Comparison of ENCODE assay signal across 33 cellular contexts in genomic region chr3:88137836-88138235, GRCh38. TPM values are rescaled to one million over a fixed set of nuclear protein-coding genes. Genes with fewer than 3 reads are reported as not detected.
DNase-seq lines count a peak whose midpoint lies in the region; ATAC-seq, FAIRE-seq and TF ChIP-seq lines count a peak whose summit lies in the region.
"Had no signal": no experiment of that assay in that cellular context is flagged by ENCODE, and none has a peak within 500 bp of the region (broad histone marks: within the 10 kb centered on the region; RNA-seq: fewer than 3 reads in every experiment).

No MANE protein-coding gene starts in this region.

- FAIRE-seq in K562 (lab: Jason Lieb, UNC) (no peak), keratinocyte (lab: Jason Lieb, UNC) (no peak)
- FAIRE-seq: endothelial cell of umbilical vein, GM18507, pancreas, urothelium cell line had no signal

- dilution Hi-C loops in keratinocyte (cut with MboI; ENCODE audit: extremely low pct_ligation_motif_present, low sequenced_read_pairs): no loop called here

- BruUV-seq in K562 (replicated peaks; lab: Mats Ljungman, UMichigan): no TSS peak

- H4K20me1 ChIP-seq in K562 (replicated peaks; ENCODE audit: control insufficient read depth, insufficient read depth, low read length): no peaks in the 10 kb centered on the region
- H4K20me1 ChIP-seq in keratinocyte (ENCODE audit: control insufficient read depth, extremely low read depth, insufficient read depth, low read length): no peaks in the 10 kb centered on the region

- H2AFZ ChIP-seq in K562 (ENCODE audit: low read depth, low read length) (no peak overlapping the region), keratinocyte (ENCODE audit: control insufficient read depth, low read length) (no peak overlapping the region)

- H3K9me1 ChIP-seq in K562 (ENCODE audit: control insufficient read depth, insufficient read depth, low read length): no peaks in the 10 kb centered on the region
- no peaks in the 10 kb centered on the region for H3K9me1 ChIP-seq in keratinocyte (ENCODE audit: control insufficient read depth, extremely low read depth, insufficient read depth, low read length)

- no peak overlapping the region for H3K27ac ChIP-seq in K562 (ENCODE audit: extremely low read depth, low read depth, low read length)
- peak overlapping the region; percentile 26 for H3K27ac ChIP-seq in keratinocyte (ENCODE audit: control insufficient read depth, insufficient read depth, low read length)
- H3K27ac ChIP-seq: adrenal gland, dorsolateral prefrontal cortex, pancreas, right atrium auricular region, testis had no signal

- no peak for TF ChIP-seq POLR2A in K562 (conservative IDR thresholded peaks at IDR 0.05)

- H3K9ac ChIP-seq in K562 (ENCODE audit: insufficient read depth in 1 of 2, low read depth in 2 of 2, low read length in 2 of 2) (no peak overlapping the region), keratinocyte (ENCODE audit: control insufficient read depth, extremely low read depth, insufficient read depth, low read length) (no peak overlapping the region)

- no peak for TF ChIP-seq CTCF in K562 (IDR thresholded peaks at IDR 0.05 in 2 of 3, conservative IDR thresholded peaks at IDR 0.05 in 1 of 3; ENCODE audit: insufficient read depth in 2 of 3, low read depth in 1 of 3, low read length in 3 of 3)
- no peak for TF ChIP-seq CTCF in keratinocyte (optimal IDR thresholded peaks at IDR 0.05 in 1 of 3, IDR thresholded peaks at IDR 0.05 in 1 of 3, conservative IDR thresholded peaks at IDR 0.05 in 1 of 3; ENCODE audit: extremely low read depth in 1 of 3, insufficient read depth in 2 of 3, low read length in 3 of 3)

- H3K27me3 ChIP-seq in K562 (ENCODE audit: control insufficient read depth in 2 of 2, insufficient read depth in 2 of 2, low read length in 2 of 2) (no peaks in the 10 kb centered on the region), keratinocyte (ENCODE audit: control insufficient read depth, extremely low read depth, insufficient read depth, low read length) (no peaks in the 10 kb centered on the region)
- H3K27me3 ChIP-seq: adrenal gland, dorsolateral prefrontal cortex, pancreas, right atrium auricular region, testis had no signal

- CTCF ChIA-PET in K562 (lab: Yijun Ruan, JAX; ENCODE audit: low intra/inter-chr PET ratio): no interaction called here

- H3K4me2 ChIP-seq in K562 (ENCODE audit: insufficient read depth, low read length): no peak overlapping the region
- H3K4me2 ChIP-seq in keratinocyte (ENCODE audit: control insufficient read depth, extremely low read depth, insufficient read depth, low read depth, low read length): peak overlapping the region; percentile 22

- DNase-seq in AG20443 (ENCODE audit: low spot score) (peak; percentile 17), HPDE6-E6E7 (ENCODE audit: extremely low spot score) (peak; percentile 15), K562 (ENCODE audit: extremely low read depth in 1 of 4, low spot score in 3 of 4) (no peak), keratinocyte (ENCODE audit: low read depth, low spot score) (no peak), NCI-H1417 treated with DMSO at 0.1 percent for 48 hours (lab: John Stamatoyannopoulos, UW) (no peak), G401 (ENCODE audit: low spot score) (no peak), NCI-H2196 treated with DMSO at 0.1 percent for 48 hours (lab: John Stamatoyannopoulos, UW; ENCODE audit: unreplicated experiment) (no peak)
- DNase-seq: activated CD8-positive, alpha-beta memory T cell treated with anti-CD3 and anti-CD28 coated beads for 24 hours; activated gamma-delta T cell treated with Interleukin-2 at 50 U/mL for 16 hours; activated T-cell treated with anti-CD3 and anti-CD28 coated beads, Interleukin-2, amount 50 U/mL, for 1 hour; adrenal gland; CD4-positive, CD25-positive, alpha-beta regulatory T cell; central memory CD4-positive, alpha-beta T cell; dorsolateral prefrontal cortex; foreskin melanocyte; GDM1; hippocampal formation; immature natural killer cell; MM.1S; mucosa of descending colon; NCI-H1436 treated with DMSO at 0.1 percent for 48 hours; NCI-H510A treated with DMSO at 0.1 percent for 48 hours; NK-92 treated with Interleukin-12 subunit alpha and Interleukin-12 subunit beta, amount 100 ng/mL, for 24 hours; pancreas; stimulated activated CD4-positive, alpha-beta T cell treated with anti-CD3 and anti-CD28 coated beads, Interleukin-12 subunit alpha, Interleukin-12 subunit beta, amount 100 ng/mL, for 4 hours; stimulated activated CD4-positive, alpha-beta T cell treated with anti-CD3 and anti-CD28 coated beads, Interleukin-4, amount 100 ng/mL, for 24 hours; stimulated activated naive B cell treated with anti-CD40 and anti-IgM and Interleukin-4, amounts not matched to agents 10 μg/mL and 1 μg/mL and 100 μg/mL, for 72 hours; T-helper 1 cell; testis had no signal

- H3K4me1 ChIP-seq in K562 (replicated peaks in 1 of 2; ENCODE audit: control insufficient read depth in 2 of 2, insufficient read depth in 2 of 2, low read length in 2 of 2): no peaks in the 10 kb centered on the region; a peak in 1 of 5 replicates
- peaks cover 27% of the 10 kb centered on the region for H3K4me1 ChIP-seq in keratinocyte (ENCODE audit: control insufficient read depth, extremely low read depth, insufficient read depth, low read length)
- H3K4me1 ChIP-seq: adrenal gland, pancreas, right atrium auricular region, testis had no signal

- H3K36me3 ChIP-seq in K562 (ENCODE audit: control insufficient read depth, insufficient read depth, low read length): peaks cover 73% of the 10 kb centered on the region; the same call in 2 of the 3 replicates
- H3K36me3 ChIP-seq in keratinocyte (ENCODE audit: control insufficient read depth in 2 of 2, extremely low read depth in 1 of 2, insufficient read depth in 2 of 2, low read length in 2 of 2): peaks cover 5 to 10% of the 10 kb centered on the region in 2 experiments

- H3K9me3 ChIP-seq in K562 (replicated peaks; ENCODE audit: control insufficient read depth, insufficient read depth, low read depth, low read length) (no peaks in the 10 kb centered on the region), keratinocyte (ENCODE audit: control insufficient read depth, low read depth, low read length) (no peaks in the 10 kb centered on the region)
- H3K9me3 ChIP-seq: adrenal gland, mucosa of descending colon, pancreas, right atrium auricular region, testis had no signal

- WGBS in K562 (ENCODE audit: insufficient coverage, low coverage, missing lambda C conversion rate): 67% methylated on average over 1 of the region's 1 CpG

- no peak for TF ChIP-seq RAD21 in K562 (CRISPR knock-in tag; conservative IDR thresholded peaks at IDR 0.05 in 1 of 2, IDR thresholded peaks at IDR 0.05 in 1 of 2)

- H3K79me2 ChIP-seq in K562 (ENCODE audit: control insufficient read depth, insufficient read depth, low read length) (no peaks in the 10 kb centered on the region; the same call in 2 of the 3 replicates), keratinocyte (ENCODE audit: control insufficient read depth, insufficient read depth, low read length) (no peaks in the 10 kb centered on the region)

- H3K4me3 ChIP-seq in K562 (no peak overlapping the region), keratinocyte (ENCODE audit: control insufficient read depth in 2 of 3, extremely low read depth in 1 of 3, insufficient read depth in 2 of 3, low read depth in 1 of 3, low read length in 3 of 3) (no peak overlapping the region)
- H3K4me3 ChIP-seq: adrenal gland, dorsolateral prefrontal cortex, mucosa of descending colon, pancreas, right atrium auricular region, testis had no signal

- in situ Hi-C loops in K562 (cut with MboI): loop anchor here (10.0 kb wide), 1 partner anchor 333 kb away; no protein-coding TSS in a partner anchor
- in situ Hi-C loops in G401 (cut with HindIII; ENCODE audit: low sequenced_read_pairs): no loop called here

- no peak for TF ChIP-seq EP300 in K562 (IDR thresholded peaks at IDR 0.05; ENCODE audit: low read length)

- intact Hi-C loops in K562 (cut with micrococcal nuclease): no loop called here

- POLR2A ChIA-PET in K562 (lab: Yijun Ruan, JAX): interaction anchor here (1.0 kb wide), 1 partner anchor 24 kb away, joined by 3 read pairs; no protein-coding TSS in a partner anchor

- ATAC-seq in K562: no peak
- ATAC-seq: mucosa of descending colon; pancreas; stimulated activated naive B cell treated with anti-CD40 and anti-IgM and Interleukin-4, amounts not matched to agents 10 μg/mL and 1 μg/mL and 100 μg/mL, for 72 hours had no signal

TF ChIP-seq in K562, 482 proteins besides CTCF, POLR2A, EP300 and RAD21 (continues in another document):
- no peak for TF ChIP-seq CEBPG (CRISPR knock-in tag; IDR thresholded peaks at IDR 0.05)
- TF ChIP-seq CEBPG (tag; conservative IDR thresholded peaks at IDR 0.05 in 1 of 2, IDR thresholded peaks at IDR 0.05 in 1 of 2): peak in 1 of 2 experiments; percentile 25; a peak in 1 of 4 replicates

RNA-seq across cellular contexts. Expression of gene C3orf38, which starts 11.9 kb away (rescaled TPM):
- 6.6 and 19.5 TPM in 2 replicates for total RNA-seq in K562 (2011; cell fraction: chromatin; rRNA removed; ENCODE audit: low replicate concordance)
- total RNA-seq in K562 (2011; cell fraction: nucleolus; rRNA removed): 7.5 and 7.9 TPM in 2 replicates
- 15.0 and 15.5 TPM in 2 replicates for total RNA-seq in K562 (2011; cell fraction: nucleoplasm; rRNA removed)
- total RNA-seq in K562 (2014; rRNA removed): 11.9 and 13.8 TPM in 2 replicates
- total RNA-seq in K562 (2014; rRNA removed; fragmentation: Illumina TruSeq; extraction: Trizol): 17.6 and 18.4 TPM in 2 replicates
- total RNA-seq in K562 (2015; rRNA removed; fragmentation: Illumina TruSeq; extraction: Trizol): 21.2 and 22.1 TPM in 2 replicates
- 11.5 and 13.7 TPM in 2 replicates for total RNA-seq in K562 (2021)
- polyA plus RNA-seq in K562 (2011; rRNA removed): 12.4 and 16.2 TPM in 2 replicates
- 3.8 and 5.7 TPM in 2 replicates for polyA plus RNA-seq in K562 (2011; cell fraction: cytosol; rRNA removed)
- 3.5 and 6.3 TPM in 2 replicates for polyA plus RNA-seq in K562 (2011; cell fraction: nucleus; rRNA removed)
- polyA plus RNA-seq in K562 (2012): 7.9 and 8.6 TPM in 2 replicates
- 14.0 and 16.3 TPM in 2 replicates for polyA plus RNA-seq in K562 (2014; fragmentation: Illumina TruSeq; extraction: Trizol)
- 10 to 100 TPM; 15.1 to 20.6 TPM for polyA plus RNA-seq in K562 (2014; fragmentation: Nextera tagmentation; extraction: Ambion mirVana)
- polyA plus RNA-seq in K562 (2014; rRNA removed): 8.7 and 10.7 TPM in 2 replicates
- polyA minus RNA-seq in K562 (2011; rRNA and poly(A)+ RNA removed): 22.9 and 26.1 TPM in 2 replicates
- 10.2 and 12.9 TPM in 2 replicates for polyA minus RNA-seq in K562 (2011; cell fraction: cytosol; rRNA and poly(A)+ RNA removed)
- 9.4 and 22.1 TPM in 2 replicates for polyA minus RNA-seq in K562 (2011; cell fraction: nucleus; rRNA and poly(A)+ RNA removed)
- 14.5 to 20.3 TPM (median 16.6 TPM) in 3 replicates for polyA plus RNA-seq in keratinocyte
- 7.2 TPM for polyA plus RNA-seq in keratinocyte (2011; ENCODE audit: low read depth)
- 10.3 and 22.0 TPM in 2 replicates for polyA plus RNA-seq in keratinocyte (2011; cell fraction: cytosol; rRNA removed)
- 13.1 and 16.5 TPM in 2 replicates for polyA plus RNA-seq in keratinocyte (2011; cell fraction: nucleus; rRNA removed)
- polyA plus RNA-seq in keratinocyte (2012; ENCODE audit: low replicate concordance): 12.8 and 13.2 TPM in 2 replicates
- polyA minus RNA-seq in keratinocyte: 12.1 to 21.3 TPM (median 20.7 TPM) in 3 replicates
- 25.9 TPM for polyA minus RNA-seq in keratinocyte (2011; cell fraction: cytosol; rRNA and poly(A)+ RNA removed)
- 9.3 and 18.8 TPM in 2 replicates for polyA minus RNA-seq in keratinocyte (2011; cell fraction: nucleus; rRNA and poly(A)+ RNA removed)
- 23.9 and 32.5 TPM in 2 replicates for total RNA-seq in G401 (2014; rRNA removed; shearing (Covaris generic))

Comparison
In these comparisons a context has a peak if more than half of its experiments do, and no peak if none do; other contexts are left out.
1. DNase-seq: peak in AG20443 (single experiment) and HPDE6-E6E7 (single experiment); none in K562 (0 of 4), keratinocyte (single experiment), NCI-H1417 treated with DMSO at 0.1 percent for 48 hours (single experiment), G401 (single experiment) and NCI-H2196 treated with DMSO at 0.1 percent for 48 hours (single experiment).